Comparison of ENCODE assay signal across 9 cellular contexts in genomic region chr2:196798980-196799379, GRCh38. TPM values are rescaled to one million over a fixed set of nuclear protein-coding genes. Genes with fewer than 3 reads are reported as not detected.
DNase-seq lines count a peak whose midpoint lies in the region; ATAC-seq, FAIRE-seq and TF ChIP-seq lines count a peak whose summit lies in the region.
"Had no signal": no experiment of that assay in that cellular context is flagged by ENCODE, and none has a peak within 500 bp of the region (broad histone marks: within the 10 kb centered on the region; RNA-seq: fewer than 3 reads in every experiment).

No MANE protein-coding gene starts in this region.

- peak overlapping the region; percentile 91 for H3K27ac Mint-ChIP-seq in activated naive CD8-positive, alpha-beta T cell treated with anti-CD3 and anti-CD28 coated beads for 36 hours

- H3K4me3 ChIP-seq in kidney (ENCODE audit: low read length in 2 of 2): peak overlapping the region; percentile 95

- peaks cover 16% of the 10 kb centered on the region for H3K36me3 Mint-ChIP-seq in activated naive CD8-positive, alpha-beta T cell treated with anti-CD3 and anti-CD28 coated beads for 36 hours

- peak; percentile 18 for ATAC-seq in HG02884 (IDR thresholded peaks at IDR 0.05; ENCODE audit: unreplicated experiment)
- no peak for ATAC-seq in HG02588 (IDR thresholded peaks at IDR 0.05; ENCODE audit: unreplicated experiment)

- H3K27ac ChIP-seq in kidney (ENCODE audit: low read depth in 2 of 2, low read length in 2 of 2) (peak overlapping the region; percentile 53 to 59), substantia nigra (ENCODE audit: low read depth, low read length, poor library complexity, severe bottlenecking) (peak overlapping the region; percentile 86)

- no peaks in the 10 kb centered on the region for H3K9me3 Mint-ChIP-seq in activated naive CD8-positive, alpha-beta T cell treated with anti-CD3 and anti-CD28 coated beads for 36 hours

- peak overlapping the region; percentile 94 to 98 for H3K9ac ChIP-seq in kidney (ENCODE audit: low read length in 2 of 2)

- DNase-seq in GM03348 (ENCODE audit: low spot score) (peak; percentile 13), kidney (no peak), substantia nigra (lab: John Stamatoyannopoulos, UW) (peak in 1 of 49 donors; percentile 8), NCI-H345 treated with DMSO at 0.1 percent for 48 hours (lab: John Stamatoyannopoulos, UW; ENCODE audit: unreplicated experiment) (no peak)
- DNase-seq in activated naive CD8-positive, alpha-beta T cell treated with anti-CD3 and anti-CD28 coated beads for 36 hours: no peak
- no peak for DNase-seq in activated CD4-positive, alpha-beta T cell treated with anti-CD3 and anti-CD28 coated beads for 48 hours

- intact Hi-C loops in kidney (cut with DNase I): no loop called here

- H3K36me3 ChIP-seq in kidney (ENCODE audit: control insufficient read depth in 1 of 2, insufficient read depth in 2 of 2, low read length in 2 of 2): peaks cover 4 to 14% of the 10 kb centered on the region in 2 donors

- peaks cover 0 to 6% of the 10 kb centered on the region in 2 donors for H3K4me1 ChIP-seq in kidney (ENCODE audit: control insufficient read depth in 1 of 2, insufficient read depth in 1 of 2, low read depth in 1 of 2, low read length in 2 of 2)

- H3K4me3 Mint-ChIP-seq in activated naive CD8-positive, alpha-beta T cell treated with anti-CD3 and anti-CD28 coated beads for 36 hours: peak overlapping the region; percentile 93

- H3K27me3 Mint-ChIP-seq in activated naive CD8-positive, alpha-beta T cell treated with anti-CD3 and anti-CD28 coated beads for 36 hours: peaks cover 10% of the 10 kb centered on the region

- TF ChIP-seq CTCF in kidney (IDR thresholded peaks at IDR 0.05; ENCODE audit: borderline replicate concordance, extremely low read depth, insufficient read depth): no peak

- FAIRE-seq in kidney (lab: Jason Lieb, UNC): no peak
- FAIRE-seq: TTC549 had no signal

- H3K4me1 Mint-ChIP-seq in activated naive CD8-positive, alpha-beta T cell treated with anti-CD3 and anti-CD28 coated beads for 36 hours: peaks cover 24% of the 10 kb centered on the region

- H3K9me3 ChIP-seq in kidney (ENCODE audit: control insufficient read depth in 1 of 2, low read length in 2 of 2): no peaks in the 10 kb centered on the region

RNA-seq across cellular contexts. Expression of gene GTF3C3, which starts 0.5 kb away (rescaled TPM):
- 10 to 100 TPM; 55.6 to 69.9 TPM for total RNA-seq in activated naive CD8-positive, alpha-beta T cell treated with anti-CD3 and anti-CD28 coated beads for 36 hours
- 27.7 TPM for total RNA-seq in kidney
- 10.1 TPM for polyA plus RNA-seq in kidney (ENCODE audit: insufficient read depth, low read depth, low replicate concordance)

RNA-seq across cellular contexts. Expression of gene C2orf66, which starts 10.2 kb away (rescaled TPM):
- not detected for total RNA-seq in activated naive CD8-positive, alpha-beta T cell treated with anti-CD3 and anti-CD28 coated beads for 36 hours
- not detected for total RNA-seq in kidney
- polyA plus RNA-seq in kidney (ENCODE audit: insufficient read depth, low read depth, low replicate concordance): not detected
